13 cellular contexts compared by ENCODE assay signal in genomic region chr12:22416831-22417230, GRCh38.
A peak's percentile ranks its signal among the peaks of the same experiment; 100 is the strongest.
DNase-seq lines count a peak whose midpoint lies in the region; ATAC-seq, FAIRE-seq and TF ChIP-seq lines count a peak whose summit lies in the region.
"Had no signal": no experiment of that assay in that cellular context is flagged by ENCODE, and none has a peak within 500 bp of the region (broad histone marks: within the 10 kb centered on the region; RNA-seq: fewer than 3 reads in every experiment).

No MANE protein-coding gene starts in this region.

- SMC1A ChIA-PET in GM12878 (lab: Charles Lee; ENCODE audit: uncharacterized antibody, unreplicated experiment), result no interaction called here

- in situ Hi-C loops in GM12878 (cut with MboI), result no loop called here

- no peaks in the 10 kb centered on the region for H3F3A ChIP-seq in smooth muscle cell (ENCODE audit: low read depth)

- no peak overlapping the region for H2AFZ ChIP-seq in GM12878 (ENCODE audit: control insufficient read depth, low read depth, low read length)
- no peak overlapping the region for H2AFZ ChIP-seq in smooth muscle cell (ENCODE audit: low read depth)

- H3K27me3 ChIP-seq in GM12878 (replicated peaks in 1 of 2; ENCODE audit: control insufficient read depth in 2 of 2, insufficient read depth in 2 of 2, low read length in 1 of 2) (no peaks in the 10 kb centered on the region), smooth muscle cell (ENCODE audit: low read depth) (no peaks in the 10 kb centered on the region)

- peak overlapping the region; percentile 3 for H3K27ac Mint-ChIP-seq in activated naive CD8-positive, alpha-beta T cell treated with anti-CD3 and anti-CD28 coated beads, Interleukin-2, amount 50 U/mL, for 24 hours
- no peak overlapping the region for H3K27ac Mint-ChIP-seq in activated naive CD8-positive, alpha-beta T cell treated with anti-CD3 and anti-CD28 coated beads for 36 hours
- H3K27ac Mint-ChIP-seq: H9 had no signal

- TF ChIP-seq POLR2A in GM12878 (IDR thresholded peaks at IDR 0.05; ENCODE audit: low read depth, low read length), result no peak

- POLR2A ChIA-PET in GM12878 (lab: Charles Lee), result no interaction called here

- CTCF ChIA-PET in GM12878 (lab: Yijun Ruan, JAX), result no interaction called here

- H3K27ac ChIP-seq in GM12878 (ENCODE audit: control insufficient read depth, insufficient read depth) (no peak overlapping the region), smooth muscle cell (ENCODE audit: low read depth) (no peak overlapping the region)

- H4K20me1 ChIP-seq in GM12878 (ENCODE audit: control insufficient read depth, insufficient read depth), result no peaks in the 10 kb centered on the region
- no peaks in the 10 kb centered on the region for H4K20me1 ChIP-seq in smooth muscle cell (ENCODE audit: low read depth)

- H3K9me3 ChIP-seq in GM12878 (replicated peaks; ENCODE audit: control insufficient read depth, insufficient read depth, low read length) (no peaks in the 10 kb centered on the region), smooth muscle cell (replicated peaks; ENCODE audit: low read depth) (no peaks in the 10 kb centered on the region)

- no peak for ATAC-seq in activated naive CD8-positive, alpha-beta T cell treated with anti-CD3 and anti-CD28 coated beads, Interleukin-2, amount 50 U/mL, for 24 hours
- peak; percentile 38; the same call in 2 of the 3 replicates for ATAC-seq in GM12878
- ATAC-seq in GM18511 (IDR thresholded peaks at IDR 0.05; ENCODE audit: unreplicated experiment), result no peak
- no peak for ATAC-seq in GM19395 (IDR thresholded peaks at IDR 0.05; ENCODE audit: unreplicated experiment)

- H3K4me2 ChIP-seq in GM12878 (ENCODE audit: control insufficient read depth, insufficient read depth) (no peak overlapping the region), smooth muscle cell (no peak overlapping the region)

- RAD21 ChIA-PET in GM12878 (lab: Charles Lee; ENCODE audit: unreplicated experiment), result no interaction called here

- intact Hi-C loops in GM12878 (cut with micrococcal nuclease; ENCODE audit: unreplicated experiment), result no loop called here

- no peaks in the 10 kb centered on the region for H3K4me1 ChIP-seq in GM12878 (ENCODE audit: control insufficient read depth, insufficient read depth, low read length)
- no peaks in the 10 kb centered on the region for H3K4me1 ChIP-seq in smooth muscle cell (ENCODE audit: low read depth)

- H3K4me3 ChIP-seq in GM12878, result no peak overlapping the region
- no peak overlapping the region for H3K4me3 ChIP-seq in smooth muscle cell

- no peaks in the 10 kb centered on the region for H3K36me3 Mint-ChIP-seq in activated naive CD8-positive, alpha-beta T cell treated with anti-CD3 and anti-CD28 coated beads, Interleukin-2, amount 50 U/mL, for 24 hours (ENCODE audit: low read depth)
- H3K36me3 Mint-ChIP-seq in activated naive CD8-positive, alpha-beta T cell treated with anti-CD3 and anti-CD28 coated beads for 36 hours, result no peaks in the 10 kb centered on the region

- TF ChIP-seq RAD21 in GM12878 (IDR thresholded peaks at IDR 0.05; ENCODE audit: insufficient read depth, low read depth, low read length), result no peak

- peaks cover 16% of the 10 kb centered on the region for H3K4me1 Mint-ChIP-seq in activated naive CD8-positive, alpha-beta T cell treated with anti-CD3 and anti-CD28 coated beads, Interleukin-2, amount 50 U/mL, for 24 hours
- H3K4me1 Mint-ChIP-seq in activated naive CD8-positive, alpha-beta T cell treated with anti-CD3 and anti-CD28 coated beads for 36 hours, result peaks cover 3% of the 10 kb centered on the region
- H3K4me1 Mint-ChIP-seq: H9 had no signal

- no peaks in the 10 kb centered on the region for H3K36me3 ChIP-seq in GM12878 (ENCODE audit: control insufficient read depth in 2 of 2, insufficient read depth in 2 of 2, low read length in 1 of 2)
- no peaks in the 10 kb centered on the region for H3K36me3 ChIP-seq in smooth muscle cell (ENCODE audit: low read depth)

- no peak overlapping the region for H3K9ac ChIP-seq in GM12878 (ENCODE audit: control insufficient read depth, insufficient read depth, low read length)
- no peak overlapping the region for H3K9ac ChIP-seq in smooth muscle cell (ENCODE audit: low read depth)

- BruUV-seq in GM12878 (replicated peaks; lab: Mats Ljungman, UMichigan), result no TSS peak

- no peak for TF ChIP-seq EP300 in GM12878 (IDR thresholded peaks at IDR 0.05; ENCODE audit: borderline replicate concordance in 1 of 2, control insufficient read depth in 1 of 2, low read depth in 2 of 2, low read length in 2 of 2)

- H3K4me3 Mint-ChIP-seq in activated naive CD8-positive, alpha-beta T cell treated with anti-CD3 and anti-CD28 coated beads, Interleukin-2, amount 50 U/mL, for 24 hours, result no peak overlapping the region
- H3K4me3 Mint-ChIP-seq in activated naive CD8-positive, alpha-beta T cell treated with anti-CD3 and anti-CD28 coated beads for 36 hours, result no peak overlapping the region
- H3K4me3 Mint-ChIP-seq: H9 had no signal

- no peak for FAIRE-seq in GM12878 (lab: Jason Lieb, UNC)

- H3K27me3 Mint-ChIP-seq in activated naive CD8-positive, alpha-beta T cell treated with anti-CD3 and anti-CD28 coated beads, Interleukin-2, amount 50 U/mL, for 24 hours, result no peaks in the 10 kb centered on the region
- H3K27me3 Mint-ChIP-seq in activated naive CD8-positive, alpha-beta T cell treated with anti-CD3 and anti-CD28 coated beads for 36 hours, result no peaks in the 10 kb centered on the region

- no peak for TF ChIP-seq CTCF in GM12878 (IDR thresholded peaks at IDR 0.05 in 2 of 3, conservative IDR thresholded peaks at IDR 0.05 in 1 of 3; ENCODE audit: control insufficient read depth in 2 of 3, extremely low read depth in 1 of 3, insufficient read depth in 1 of 3, low read depth in 3 of 3, low read length in 3 of 3)
- no peak for TF ChIP-seq CTCF in smooth muscle cell (IDR thresholded peaks at IDR 0.05; ENCODE audit: borderline replicate concordance, insufficient read depth, poor library complexity, severe bottlenecking)

- H3K79me2 ChIP-seq in GM12878 (ENCODE audit: control insufficient read depth, insufficient read depth, low read length) (no peaks in the 10 kb centered on the region), smooth muscle cell (ENCODE audit: low read depth) (no peaks in the 10 kb centered on the region)

- no peak for DNase-seq in activated naive CD8-positive, alpha-beta T cell treated with anti-CD3 and anti-CD28 coated beads, Interleukin-2, amount 50 U/mL, for 24 hours
- DNase-seq in activated naive CD8-positive, alpha-beta T cell treated with anti-CD3 and anti-CD28 coated beads for 36 hours, result no peak
- DNase-seq in NCI-H1436 treated with DMSO at 0.1 percent for 48 hours (lab: John Stamatoyannopoulos, UW) (peak; percentile 4), GM12878 (ENCODE audit: low read depth, low spot score) (no peak), smooth muscle cell (lab: John Stamatoyannopoulos, UW; ENCODE audit: unreplicated experiment) (no peak)
- DNase-seq: EL, H9, Karpas-422, NCI-H1694 treated with DMSO at 0.1 percent for 48 hours, NCI-H2171, NCI-H510A had no signal

- no peaks in the 10 kb centered on the region for H3K9me3 Mint-ChIP-seq in activated naive CD8-positive, alpha-beta T cell treated with anti-CD3 and anti-CD28 coated beads, Interleukin-2, amount 50 U/mL, for 24 hours
- no peaks in the 10 kb centered on the region for H3K9me3 Mint-ChIP-seq in activated naive CD8-positive, alpha-beta T cell treated with anti-CD3 and anti-CD28 coated beads for 36 hours
- H3K9me3 Mint-ChIP-seq: H9 had no signal

TF ChIP-seq in GM12878, 131 proteins besides CTCF, POLR2A, EP300 and RAD21:
- TF ChIP-seq NKRF (conservative IDR thresholded peaks at IDR 0.05) (no peak), RBBP5 (conservative IDR thresholded peaks at IDR 0.05) (no peak), RAD51 (IDR thresholded peaks at IDR 0.05) (no peak), KDM1A (IDR thresholded peaks at IDR 0.05; ENCODE audit: borderline replicate concordance) (no peak), ZNF384 (IDR thresholded peaks at IDR 0.05; ENCODE audit: borderline replicate concordance, low read depth, low read length) (no peak)
